Comparison of ENCODE assay signal across 11 cellular contexts in genomic region chr20:2984956-2985661, GRCh38. TPM values are rescaled to one million over a fixed set of nuclear protein-coding genes. Genes with fewer than 3 reads are reported as not detected.
DNase-seq lines count a peak whose midpoint lies in the region; TF ChIP-seq lines count a peak whose summit lies in the region.
"Had no signal": no experiment of that assay in that cellular context is flagged by ENCODE, and none has a peak within 500 bp of the region (broad histone marks: within the 10 kb centered on the region; RNA-seq: fewer than 3 reads in every experiment).

No MANE protein-coding gene starts in this region.

- H3K27me3 Mint-ChIP-seq in MCF 10A (ENCODE audit: insufficient read depth, unreplicated experiment) = no peaks in the 10 kb centered on the region

- no peak overlapping the region for H3K4me3 ChIP-seq in breast epithelium

- peaks cover 9% of the 10 kb centered on the region for H3K4me1 Mint-ChIP-seq in MCF 10A (ENCODE audit: insufficient read depth, unreplicated experiment)

- POLR2A ChIA-PET in MCF 10A (lab: Yijun Ruan, JAX) = interaction anchor here (0.8 to 1.3 kb wide), 3 partner anchors 11 to 112 kb away, joined by 3 to 5 read pairs (median 4); partner anchors contain the start of gene PTPRA

- CTCF ChIA-PET in MCF 10A (lab: Yijun Ruan, JAX) = no interaction called here

- no peak overlapping the region for H3K27ac Mint-ChIP-seq in MCF 10A (ENCODE audit: low read depth, unreplicated experiment)
- H3K27ac Mint-ChIP-seq: endodermal cell had no signal

- TF ChIP-seq CTCF in MCF 10A (IDR thresholded peaks at IDR 0.05; ENCODE audit: unreplicated experiment) = no peak
- no peak for TF ChIP-seq CTCF in breast epithelium (IDR thresholded peaks at IDR 0.05)

- no TSS peak for BruUV-seq in MCF 10A (replicated peaks; lab: Mats Ljungman, UMichigan)

- H3K9me3 Mint-ChIP-seq in MCF 10A (ENCODE audit: unreplicated experiment) = no peaks in the 10 kb centered on the region
- H3K9me3 Mint-ChIP-seq: endodermal cell had no signal

- H3K27me3 ChIP-seq in breast epithelium = no peaks in the 10 kb centered on the region

- intact Hi-C loops in MCF 10A (cut with micrococcal nuclease) = loop anchor here (5.0 kb wide), 1 partner anchor 108 kb away; no protein-coding TSS in a partner anchor
- intact Hi-C loops in breast epithelium (cut with DNase I; ENCODE audit: low total_unique reads) = no loop called here

- no peak overlapping the region for H3K4me3 Mint-ChIP-seq in MCF 10A (ENCODE audit: unreplicated experiment)
- H3K4me3 Mint-ChIP-seq: endodermal cell had no signal

- H3K36me3 Mint-ChIP-seq in MCF 10A (ENCODE audit: insufficient read depth, unreplicated experiment) = peaks cover 33% of the 10 kb centered on the region

- DNase-seq in MCF 10A (ENCODE audit: unreplicated experiment) (peak; percentile 55), breast epithelium (ENCODE audit: low spot score in 2 of 2) (no peak), RKO (ENCODE audit: low spot score) (peak; percentile 47), fibroblast of the conjunctiva (ENCODE audit: low read depth) (peak; percentile 21), GM19238 (ENCODE audit: insufficient read length, low spot score) (no peak), GOT3 (lab: John Stamatoyannopoulos, UW) (no peak), DMS79 treated with DMSO at 0.1 percent for 48 hours (lab: John Stamatoyannopoulos, UW) (no peak)
- DNase-seq in stimulated activated CD8-positive, alpha-beta memory T cell treated with anti-CD3 and anti-CD28 coated beads, Interleukin-4, amount 100 ng/mL, for 48 hours = peak; percentile 72
- DNase-seq: activated CD4-positive, alpha-beta T cell treated with anti-CD3 and anti-CD28 coated beads, Interleukin-2, amount 50 U/mL, for 4 hours; endodermal cell had no signal

- no peaks in the 10 kb centered on the region for H3K4me1 ChIP-seq in breast epithelium

- no peaks in the 10 kb centered on the region for H3K36me3 ChIP-seq in breast epithelium

- no peaks in the 10 kb centered on the region for H3K9me3 ChIP-seq in breast epithelium

- TF ChIP-seq POLR2A in breast epithelium (IDR thresholded peaks at IDR 0.05) = no peak

- no peak overlapping the region for H3K27ac ChIP-seq in breast epithelium
- H3K27ac ChIP-seq: HL-60 had no signal

RNA-seq across cellular contexts. Expression of gene GNRH2, which starts 58.3 kb away (rescaled TPM):
- total RNA-seq in MCF 10A (2022) (0.88 and 1.0 TPM in 2 replicates), breast epithelium (not detected)

Comparison
In these comparisons a context has a peak if more than half of its experiments do, and no peak if none do; other contexts are left out.
1. DNase-seq: peak in MCF 10A (single experiment), RKO (single experiment), fibroblast of the conjunctiva (single experiment) and stimulated activated CD8-positive, alpha-beta memory T cell treated with anti-CD3 and anti-CD28 coated beads, Interleukin-4, amount 100 ng/mL, for 48 hours (single experiment); none in breast epithelium (0 of 2), GM19238 (single experiment), GOT3 (single experiment) and DMS79 treated with DMSO at 0.1 percent for 48 hours (single experiment).